Comparison of ENCODE assay signal across 7 cellular contexts in genomic region chr7:158543401-158543680, GRCh38. TPM values are rescaled to one million over a fixed set of nuclear protein-coding genes. Genes with fewer than 3 reads are reported as not detected.
"Had no signal": no experiment of that assay in that cellular context is flagged by ENCODE, and none has a peak within 500 bp of the region (broad histone marks: within the 10 kb centered on the region; RNA-seq: fewer than 3 reads in every experiment).

No MANE protein-coding gene starts in this region.

- ATAC-seq: HCT116 had no signal

- H3K27ac ChIP-seq: GM23248, HL-60 had no signal

- H3K36me3 Mint-ChIP-seq: IgD-negative memory B cell had no signal

- H3K9me3 ChIP-seq: HAP-1 had no signal

- H3K36me3 ChIP-seq: HAP-1 had no signal

- DNase-seq: GM23248, GOT3, HFFc6 had no signal

- H3K9me3 Mint-ChIP-seq: IgD-negative memory B cell had no signal

- H3K4me3 ChIP-seq: GM23248, HAP-1 had no signal

- H3K4me3 Mint-ChIP-seq: HFFc6, IgD-negative memory B cell had no signal

- H3K9ac ChIP-seq: GM23248 had no signal

- H3K27me3 Mint-ChIP-seq: IgD-negative memory B cell had no signal

- H3K4me1 ChIP-seq: HAP-1 had no signal

- H3K27ac Mint-ChIP-seq: HFFc6, IgD-negative memory B cell had no signal

- H2AFZ ChIP-seq: GM23248 had no signal

RNA-seq across cellular contexts. Expression of gene PTPRN2, which starts 44.3 kb away (rescaled TPM):
- total RNA-seq: GM23248 had no signal
